In genomic region chr11:130178992-130179391, GRCh38 we compare ENCODE assay signal across 19 cellular contexts. TPM values are rescaled to one million over a fixed set of nuclear protein-coding genes. Genes with fewer than 3 reads are reported as not detected.
DNase-seq lines count a peak whose midpoint lies in the region; ATAC-seq, FAIRE-seq and TF ChIP-seq lines count a peak whose summit lies in the region.
"Had no signal": no experiment of that assay in that cellular context is flagged by ENCODE, and none has a peak within 500 bp of the region (broad histone marks: within the 10 kb centered on the region; RNA-seq: fewer than 3 reads in every experiment).

No MANE protein-coding gene starts in this region.

- peak overlapping the region; percentile 96 for H3K4me2 ChIP-seq in OCI-LY3 (ENCODE audit: low read length)

- no peak overlapping the region for H2AFZ ChIP-seq in OCI-LY3 (ENCODE audit: low read depth, low read length)

- peaks cover 16% of the 10 kb centered on the region for H3K36me3 ChIP-seq in OCI-LY3 (replicated peaks; ENCODE audit: low read depth, low read length)
- no peaks in the 10 kb centered on the region for H3K36me3 ChIP-seq in small intestine (ENCODE audit: control insufficient read depth in 2 of 2, insufficient read depth in 2 of 2, low read length in 2 of 2)

- H3K4me3 ChIP-seq in OCI-LY3 (ENCODE audit: low read length) (no peak overlapping the region), small intestine (ENCODE audit: low read depth in 1 of 2, low read length in 2 of 2) (no peak overlapping the region)

- ATAC-seq in foreskin keratinocyte (peak; percentile 36), HG03457 (IDR thresholded peaks at IDR 0.05; ENCODE audit: unreplicated experiment) (no peak)

- peaks cover 8% of the 10 kb centered on the region; the same call in 1 of the 2 replicates for H3K9me3 ChIP-seq in OCI-LY3 (ENCODE audit: insufficient read depth, low read length)
- H3K9me3 ChIP-seq in small intestine (ENCODE audit: control insufficient read depth, low read depth): no peaks in the 10 kb centered on the region

- H3K27ac ChIP-seq in OCI-LY3 (ENCODE audit: low read length) (no peak overlapping the region), foreskin keratinocyte (peak overlapping the region; percentile 81), small intestine (ENCODE audit: low read depth in 1 of 2, low read length in 1 of 2) (peak overlapping the region; percentile 89 to 92)
- H3K27ac ChIP-seq: 22Rv1 had no signal

- H3K27me3 ChIP-seq in OCI-LY3 (ENCODE audit: low read depth, low read length): no peaks in the 10 kb centered on the region
- H3K27me3 ChIP-seq in foreskin keratinocyte: no peaks in the 10 kb centered on the region
- no peaks in the 10 kb centered on the region for H3K27me3 ChIP-seq in small intestine (ENCODE audit: control insufficient read depth in 2 of 2, insufficient read depth in 2 of 2, low read length in 2 of 2)

- no peak overlapping the region for H3K9ac ChIP-seq in OCI-LY3 (ENCODE audit: low read length)

- peaks cover 40% of the 10 kb centered on the region for H4K20me1 ChIP-seq in OCI-LY3 (ENCODE audit: insufficient read depth, low read length)

- H3K79me2 ChIP-seq in OCI-LY3 (ENCODE audit: low read length): peaks cover 82% of the 10 kb centered on the region

- DNase-seq in DMS153 (lab: John Stamatoyannopoulos, UW) (peak; percentile 30), DMS153 treated with DMSO at 0.1 percent for 48 hours (lab: John Stamatoyannopoulos, UW; ENCODE audit: unreplicated experiment) (no peak), foreskin keratinocyte (peak in 1 of 2 donors; percentile 67), small intestine (no peak), glomerular visceral epithelial cell (ENCODE audit: extremely low spot score) (no peak), cerebellum (ENCODE audit: low spot score) (no peak)
- DNase-seq: activated CD4-positive, alpha-beta T cell treated with anti-CD3 and anti-CD28 coated beads for 48 hours; activated naive CD4-positive, alpha-beta T cell treated with anti-CD3 and anti-CD28 coated beads, Interleukin-2, amount 10 ng/mL, durations not matched to agents 7 days and 5 days; activated T-cell treated with anti-CD3 and anti-CD28 coated beads for 4 hours; effector memory CD4-positive, alpha-beta T cell; mesendoderm; NCI-H1930; NK-92 treated with Interleukin-12 subunit alpha and Interleukin-12 subunit beta, amount 100 ng/mL, for 24 hours; SHP77 treated with DMSO at 0.1 percent for 48 hours; stimulated activated CD4-positive, alpha-beta T cell treated with anti-CD3 and anti-CD28 coated beads, Interleukin-12 subunit alpha, Interleukin-12 subunit beta, amount 100 ng/mL, for 4 hours had no signal

- peaks cover 49% of the 10 kb centered on the region for H3K4me1 ChIP-seq in OCI-LY3 (ENCODE audit: low read length)
- H3K4me1 ChIP-seq in foreskin keratinocyte: peaks cover 27% of the 10 kb centered on the region
- H3K4me1 ChIP-seq in small intestine (ENCODE audit: control insufficient read depth in 2 of 2, insufficient read depth in 1 of 2, low read depth in 1 of 2, low read length in 1 of 2): peaks cover 10 to 14% of the 10 kb centered on the region in 2 donors

- FAIRE-seq in small intestine (lab: Jason Lieb, UNC): no peak

- 31 to 64% (median 48%) methylated on average over 5 of the region's 5 CpGs for WGBS in small intestine, 3 donors

- TF ChIP-seq CTCF in OCI-LY3 (IDR thresholded peaks at IDR 0.05; ENCODE audit: low read depth, low read length) (no peak), foreskin keratinocyte (conservative IDR thresholded peaks at IDR 0.05) (no peak)

RNA-seq across cellular contexts. Expression of gene ST14, which starts 19.4 kb away (rescaled TPM):
- total RNA-seq in foreskin keratinocyte: 94.1 and 94.8 TPM in 2 replicates
- polyA plus RNA-seq in foreskin keratinocyte: 76.9 and 79.1 TPM in 2 replicates
- 100 to 1,000 TPM in 2 of 3 donors, 10 to 100 TPM in 1; 97.8 to 169 (median 116) TPM for polyA plus RNA-seq in small intestine
- 0.54 TPM for total RNA-seq in cerebellum
- total RNA-seq: G401 had no signal

Comparison
In these comparisons a context has a peak if more than half of its experiments do, and no peak if none do; other contexts are left out.
1. RNA of gene ST14, which starts 19.4 kb away (total RNA-seq): 94.1 to 94.8 TPM in foreskin keratinocyte; 0.54 TPM in cerebellum (single experiment); every median in the first group is over 10 times any median in the second.